Comparison of ENCODE assay signal across 8 cellular contexts in genomic region chr3:158109295-158109803, GRCh38. TPM values are rescaled to one million over a fixed set of nuclear protein-coding genes. Genes with fewer than 3 reads are reported as not detected.
A peak's percentile ranks its signal among the peaks of the same experiment; 100 is the strongest.
DNase-seq lines count a peak whose midpoint lies in the region; FAIRE-seq and TF ChIP-seq lines count a peak whose summit lies in the region.

No MANE protein-coding gene starts in this region.

- peak overlapping the region; percentile 60 for H3K27ac Mint-ChIP-seq in activated T-helper 2 cell treated with anti-CD3 and anti-CD28 coated beads, Interferon-gamma antibody, Interleukin-2, Interleukin-4, amounts not matched to agents 10 μg/mL and 5 μg/mL and 100 μg/mL, durations not matched to agents 14 hours and 24 hours and 36 hours
- peak overlapping the region; percentile 86 for H3K27ac Mint-ChIP-seq in type B pancreatic cell

- H3K9me3 ChIP-seq in kidney (ENCODE audit: control insufficient read depth in 1 of 2, low read length in 2 of 2) = peaks cover 0 to 4% of the 10 kb centered on the region in 2 donors

- peaks cover 45% of the 10 kb centered on the region for H3K4me1 Mint-ChIP-seq in activated T-helper 2 cell treated with anti-CD3 and anti-CD28 coated beads, Interferon-gamma antibody, Interleukin-2, Interleukin-4, amounts not matched to agents 10 μg/mL and 5 μg/mL and 100 μg/mL, durations not matched to agents 14 hours and 24 hours and 36 hours (ENCODE audit: low read depth)
- H3K4me1 Mint-ChIP-seq in type B pancreatic cell (ENCODE audit: unreplicated experiment) = peaks cover 20% of the 10 kb centered on the region

- H3K27ac ChIP-seq in kidney (ENCODE audit: low read depth in 2 of 2, low read length in 2 of 2) (no peak overlapping the region), substantia nigra (ENCODE audit: low read depth, low read length, poor library complexity, severe bottlenecking) (no peak overlapping the region)

- H3K9me3 Mint-ChIP-seq in activated T-helper 2 cell treated with anti-CD3 and anti-CD28 coated beads, Interferon-gamma antibody, Interleukin-2, Interleukin-4, amounts not matched to agents 10 μg/mL and 5 μg/mL and 100 μg/mL, durations not matched to agents 14 hours and 24 hours and 36 hours = peaks cover 17% of the 10 kb centered on the region
- H3K9me3 Mint-ChIP-seq in type B pancreatic cell = no peaks in the 10 kb centered on the region

- no peak for FAIRE-seq in kidney (lab: Jason Lieb, UNC)

- no peaks in the 10 kb centered on the region for H3K36me3 ChIP-seq in kidney (ENCODE audit: control insufficient read depth in 1 of 2, insufficient read depth in 2 of 2, low read length in 2 of 2)

- H3K4me3 ChIP-seq in HFF-Myc (replicated peaks; ENCODE audit: low read depth, low read length) = peak overlapping the region; percentile 66
- H3K4me3 ChIP-seq in kidney (ENCODE audit: low read length in 2 of 2) = peak overlapping the region; percentile 92 to 94

- DNase-seq in DMS114 treated with DMSO at 0.1 percent for 48 hours (lab: John Stamatoyannopoulos, UW; ENCODE audit: unreplicated experiment) = peak; percentile 49
- no peak for DNase-seq in HFF-Myc (ENCODE audit: extremely low read depth, low read depth)
- DNase-seq in activated T-helper 2 cell treated with anti-CD3 and anti-CD28 coated beads, Interferon-gamma antibody, Interleukin-2, Interleukin-4, amounts not matched to agents 10 μg/mL and 5 μg/mL and 100 μg/mL, durations not matched to agents 14 hours and 24 hours and 36 hours (ENCODE audit: low spot score) = no peak
- no peak for DNase-seq in kidney
- no peak for DNase-seq in type B pancreatic cell (ENCODE audit: extremely low spot score, unreplicated experiment)
- DNase-seq in substantia nigra (lab: John Stamatoyannopoulos, UW) = no peak
- no peak for DNase-seq in NCI-H446 treated with DMSO at 0.1 percent for 48 hours (lab: John Stamatoyannopoulos, UW)
- DNase-seq in nucleus accumbens (lab: John Stamatoyannopoulos, UW) = no peak

- peaks cover 0 to 9% of the 10 kb centered on the region in 2 donors for H3K4me1 ChIP-seq in kidney (ENCODE audit: control insufficient read depth in 1 of 2, insufficient read depth in 1 of 2, low read depth in 1 of 2, low read length in 2 of 2)

- peak overlapping the region; percentile 19 to 77 for H3K9ac ChIP-seq in kidney (ENCODE audit: low read length in 2 of 2)

- intact Hi-C loops in activated T-helper 2 cell treated with anti-CD3 and anti-CD28 coated beads, Interferon-gamma antibody, Interleukin-2, Interleukin-4, amounts not matched to agents 10 μg/mL and 5 μg/mL and 100 μg/mL, durations not matched to agents 14 hours and 24 hours and 36 hours (cut with micrococcal nuclease) = loop anchor here (5.0 kb wide), 1 partner anchor 428 kb away; no protein-coding TSS in a partner anchor
- intact Hi-C loops in kidney (cut with DNase I) = no loop called here

- no peak for TF ChIP-seq CTCF in HFF-Myc (IDR thresholded peaks at IDR 0.05; ENCODE audit: low read depth, low read length, missing control alignments)
- TF ChIP-seq CTCF in kidney (IDR thresholded peaks at IDR 0.05; ENCODE audit: borderline replicate concordance, extremely low read depth, insufficient read depth) = no peak
- no peak for TF ChIP-seq CTCF in type B pancreatic cell (conservative IDR thresholded peaks at IDR 0.05)

- H3K27me3 Mint-ChIP-seq in activated T-helper 2 cell treated with anti-CD3 and anti-CD28 coated beads, Interferon-gamma antibody, Interleukin-2, Interleukin-4, amounts not matched to agents 10 μg/mL and 5 μg/mL and 100 μg/mL, durations not matched to agents 14 hours and 24 hours and 36 hours (ENCODE audit: low read depth) = peaks cover 44% of the 10 kb centered on the region
- peaks cover 56% of the 10 kb centered on the region for H3K27me3 Mint-ChIP-seq in type B pancreatic cell

- peak overlapping the region; percentile 89 for H3K4me3 Mint-ChIP-seq in activated T-helper 2 cell treated with anti-CD3 and anti-CD28 coated beads, Interferon-gamma antibody, Interleukin-2, Interleukin-4, amounts not matched to agents 10 μg/mL and 5 μg/mL and 100 μg/mL, durations not matched to agents 14 hours and 24 hours and 36 hours (ENCODE audit: low read depth)
- H3K4me3 Mint-ChIP-seq in type B pancreatic cell = peak overlapping the region; percentile 92

- H3K36me3 Mint-ChIP-seq in activated T-helper 2 cell treated with anti-CD3 and anti-CD28 coated beads, Interferon-gamma antibody, Interleukin-2, Interleukin-4, amounts not matched to agents 10 μg/mL and 5 μg/mL and 100 μg/mL, durations not matched to agents 14 hours and 24 hours and 36 hours (ENCODE audit: low read depth) = peaks cover 28% of the 10 kb centered on the region
- H3K36me3 Mint-ChIP-seq in type B pancreatic cell = peaks cover 13% of the 10 kb centered on the region

RNA-seq across cellular contexts. Expression of gene RSRC1, which starts 0.5 kb away (rescaled TPM):
- total RNA-seq in activated T-helper 2 cell treated with anti-CD3 and anti-CD28 coated beads, Interferon-gamma antibody, Interleukin-2, Interleukin-4, amounts not matched to agents 10 μg/mL and 5 μg/mL and 100 μg/mL, durations not matched to agents 14 hours and 24 hours and 36 hours = 46.5 and 46.9 TPM in 2 replicates
- 33.8 TPM for total RNA-seq in kidney
- 14.3 TPM for polyA plus RNA-seq in kidney (ENCODE audit: insufficient read depth, low read depth, low replicate concordance)
- total RNA-seq in type B pancreatic cell (ENCODE audit: low replicate concordance) = 29.3 and 34.6 TPM in 2 replicates

RNA-seq across cellular contexts. Expression of gene SHOX2, which starts 3.1 kb away (rescaled TPM):
- total RNA-seq in activated T-helper 2 cell treated with anti-CD3 and anti-CD28 coated beads, Interferon-gamma antibody, Interleukin-2, Interleukin-4, amounts not matched to agents 10 μg/mL and 5 μg/mL and 100 μg/mL, durations not matched to agents 14 hours and 24 hours and 36 hours = not detected in 2 replicates
- total RNA-seq in kidney (0.38 TPM), type B pancreatic cell (ENCODE audit: low replicate concordance) (1.3 and 4.7 TPM in 2 replicates)
- not detected for polyA plus RNA-seq in kidney (ENCODE audit: insufficient read depth, low read depth, low replicate concordance)
